Comparison of ENCODE assay signal across 12 cellular contexts in the genomic region with DNA sequence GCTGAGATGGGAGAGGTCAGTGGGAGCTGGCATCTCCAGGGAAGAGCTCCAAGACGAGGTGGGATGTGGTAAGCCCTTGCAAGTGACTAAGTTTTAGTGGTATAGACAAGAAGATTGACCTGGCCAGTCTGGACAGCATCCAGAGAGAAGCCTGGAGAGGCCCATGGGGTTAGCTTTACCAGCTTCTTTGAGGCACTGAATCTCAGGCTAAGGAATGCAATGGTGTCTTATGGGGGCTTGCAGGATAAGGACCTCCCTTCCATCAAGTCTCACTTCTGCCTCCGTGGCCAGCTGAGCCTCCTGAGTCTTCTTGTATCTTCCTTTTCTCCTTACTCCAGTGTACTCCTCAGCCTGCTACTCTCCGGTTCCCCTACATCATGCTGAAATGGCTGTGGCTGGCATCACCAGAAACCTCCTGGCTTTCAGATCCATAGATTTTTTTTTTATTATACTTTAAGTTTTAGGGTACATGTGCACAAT.
"Had no signal": no experiment of that assay in that cellular context is flagged by ENCODE, and none has a peak within 500 bp of the region (broad histone marks: within the 10 kb centered on the region; RNA-seq: fewer than 3 reads in every experiment).

No MANE protein-coding gene starts in this region.

- H3K27ac Mint-ChIP-seq: activated naive CD4-positive, alpha-beta T cell treated with anti-CD3 and anti-CD28 coated beads, Interleukin-2, amount 10 ng/mL, durations not matched to agents 7 days and 5 days; activated T-helper 17 cell treated with anti-CD3 and anti-CD28 coated beads, Interleukin-2, amount 50 U/mL, for 72 hours; mesothelial cell of epicardium; nephron progenitor cell; T-helper 17 cell; type B pancreatic cell had no signal

- H3K27me3 ChIP-seq: esophagus muscularis mucosa had no signal

- H3K4me1 Mint-ChIP-seq: activated T-helper 17 cell treated with anti-CD3 and anti-CD28 coated beads, Interleukin-2, amount 50 U/mL, for 72 hours had no signal

- ATAC-seq: activated T-helper 17 cell treated with anti-CD3 and anti-CD28 coated beads, Interleukin-2, amount 50 U/mL, for 72 hours; right cardiac atrium; stimulated activated naive CD8-positive, alpha-beta T cell treated with anti-CD3 and anti-CD28 coated beads, Interleukin-15, Interleukin-2, amounts not matched to agents 100 U/mL and 50 U/mL, for 24 hours; T-helper 17 cell had no signal

- H3K27me3 Mint-ChIP-seq: activated T-helper 17 cell treated with anti-CD3 and anti-CD28 coated beads, Interleukin-2, amount 50 U/mL, for 72 hours; T-helper 17 cell had no signal

- H3K4me3 ChIP-seq: esophagus muscularis mucosa, prostate gland had no signal

- H3K9me3 Mint-ChIP-seq: activated T-helper 17 cell treated with anti-CD3 and anti-CD28 coated beads, Interleukin-2, amount 50 U/mL, for 72 hours; type B pancreatic cell had no signal

- H3K4me3 Mint-ChIP-seq: activated naive CD4-positive, alpha-beta T cell treated with anti-CD3 and anti-CD28 coated beads, Interleukin-2, amount 10 ng/mL, durations not matched to agents 7 days and 5 days; activated T-helper 17 cell treated with anti-CD3 and anti-CD28 coated beads, Interleukin-2, amount 50 U/mL, for 72 hours; mesothelial cell of epicardium; nephron progenitor cell; T-helper 17 cell; type B pancreatic cell had no signal

- H3K36me3 ChIP-seq: esophagus muscularis mucosa, prostate gland had no signal

- H3K9me3 ChIP-seq: esophagus muscularis mucosa, prostate gland had no signal

- H3K27ac ChIP-seq: prostate gland had no signal

- H3K36me3 Mint-ChIP-seq: activated naive CD4-positive, alpha-beta T cell treated with anti-CD3 and anti-CD28 coated beads, Interleukin-2, amount 10 ng/mL, durations not matched to agents 7 days and 5 days; mesothelial cell of epicardium; type B pancreatic cell had no signal

- DNase-seq: activated naive CD4-positive, alpha-beta T cell treated with anti-CD3 and anti-CD28 coated beads, Interleukin-2, amount 10 ng/mL, durations not matched to agents 7 days and 5 days; hippocampal formation; nephron progenitor cell; small intestine; stimulated activated naive CD8-positive, alpha-beta T cell treated with anti-CD3 and anti-CD28 coated beads, Interleukin-15, Interleukin-2, amounts not matched to agents 100 U/mL and 50 U/mL, for 24 hours; T-helper 17 cell had no signal
